ENCODE assay signal across 1 cellular context in the genomic region with DNA sequence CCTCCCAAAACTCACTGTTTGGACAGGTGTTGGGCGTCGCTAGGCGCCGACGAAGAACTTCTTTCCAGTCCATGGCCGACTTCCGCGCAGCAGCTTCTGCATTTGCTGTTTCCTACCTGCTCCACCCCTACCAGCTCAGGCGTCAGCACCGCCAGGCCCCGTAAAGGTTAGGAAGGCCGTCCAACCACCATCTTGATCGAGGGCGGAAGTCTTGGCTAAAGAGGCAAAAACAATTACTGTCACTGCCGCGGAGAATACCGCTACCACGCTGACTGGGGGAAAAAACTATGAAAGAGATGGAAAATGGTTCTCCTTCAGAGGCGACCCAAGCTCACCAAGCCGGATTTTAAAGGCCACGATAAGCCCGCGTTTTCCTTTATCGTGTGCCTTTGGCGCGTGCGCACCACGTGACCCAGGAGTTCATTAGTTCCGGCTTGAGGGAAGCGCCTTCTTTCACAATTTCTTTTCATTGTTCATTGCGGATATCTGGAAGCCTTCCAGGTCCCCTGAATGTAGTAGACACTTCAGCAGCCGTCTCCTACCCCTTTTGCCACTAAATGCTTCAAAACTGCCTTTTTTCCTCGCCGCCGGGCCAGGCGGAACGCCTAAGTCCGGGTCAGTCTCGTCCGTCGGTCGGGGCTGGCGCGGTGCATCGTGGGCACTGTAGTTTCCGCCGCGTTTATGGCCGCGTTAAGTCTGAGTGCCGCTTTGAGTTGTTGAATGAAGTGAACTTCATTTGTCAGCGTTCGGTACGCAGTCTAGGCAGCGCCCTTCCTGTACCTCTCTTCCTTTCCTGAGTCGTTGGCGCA.
TF ChIP-seq lines count a peak whose summit lies in the region.

Gene PPP2R3C, minus strand, starts transcription at position 104 of the 809 bp plus-strand sequence. Its CDS starts 31 bp downstream, at position 73.
Gene PRORP, plus strand, starts transcription at position 666 of the 809 bp plus-strand sequence. CDS start 694 bp downstream, outside the sequence.

TF ChIP-seq in HepG2, 621 proteins besides CTCF, POLR2A, EP300 and RAD21 (continued from another document and continues in another):
- TF ChIP-seq, protein P1, sequence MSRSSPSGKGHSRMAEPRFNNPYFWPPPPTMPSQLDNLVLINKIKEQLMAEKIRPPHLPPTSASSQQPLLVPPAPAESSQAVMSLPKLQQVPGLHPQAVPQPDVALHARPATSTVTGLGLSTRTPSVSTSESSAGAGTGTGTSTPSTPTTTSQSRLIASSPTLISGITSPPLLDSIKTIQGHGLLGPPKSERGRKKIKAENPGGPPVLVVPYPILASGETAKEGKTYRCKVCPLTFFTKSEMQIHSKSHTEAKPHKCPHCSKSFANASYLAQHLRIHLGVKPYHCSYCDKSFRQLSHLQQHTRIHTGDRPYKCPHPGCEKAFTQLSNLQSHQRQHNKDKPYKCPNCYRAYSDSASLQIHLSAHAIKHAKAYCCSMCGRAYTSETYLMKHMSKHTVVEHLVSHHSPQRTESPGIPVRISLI (CRISPR knock-in tag; IDR thresholded peaks at IDR 0.05; ENCODE audit: borderline replicate concordance), result peak; percentile 19; the same call in 1 of the 2 replicates
- TF ChIP-seq ZNF775 (CRISPR knock-in tag; IDR thresholded peaks at IDR 0.05; ENCODE audit: borderline replicate concordance) (0 out of 2 replicates have a peak, but pooled peaks have one; percentile 97), ZNF484 (CRISPR knock-in tag; IDR thresholded peaks at IDR 0.05; ENCODE audit: borderline replicate concordance, low read depth) (peak; percentile 43; the same call in 1 of the 2 replicates), ZNF20 (CRISPR knock-in tag; IDR thresholded peaks at IDR 0.05) (peak; percentile 87), ZNF530 (CRISPR knock-in tag; IDR thresholded peaks at IDR 0.05; ENCODE audit: low read depth) (peak; percentile 74; the same call in 1 of the 2 replicates), HIC2 (CRISPR knock-in tag; IDR thresholded peaks at IDR 0.05; ENCODE audit: low read depth) (peak; percentile 75; the same call in 1 of the 2 replicates), KAT7 (CRISPR knock-in tag; IDR thresholded peaks at IDR 0.05; ENCODE audit: borderline replicate concordance) (peak; percentile 93), ZNF138 (CRISPR knock-in tag; IDR thresholded peaks at IDR 0.05; ENCODE audit: low read depth) (peak; percentile 87; the same call in 1 of the 2 replicates), MIER3 (CRISPR knock-in tag; IDR thresholded peaks at IDR 0.05; ENCODE audit: borderline replicate concordance) (peak; percentile 69), ZNF672 (CRISPR knock-in tag; IDR thresholded peaks at IDR 0.05) (no peak), MXI1 (IDR thresholded peaks at IDR 0.05; ENCODE audit: borderline replicate concordance, low read depth, low read length) (peak; percentile 56; the same call in 2 of the 3 replicates), ZNF33A (CRISPR knock-in tag; IDR thresholded peaks at IDR 0.05; ENCODE audit: borderline replicate concordance) (peak; percentile 96; the same call in 1 of the 2 replicates), MAZ (IDR thresholded peaks at IDR 0.05; ENCODE audit: borderline replicate concordance, low read depth, low read length) (no peak; the same call in 1 of the 2 replicates), MAZ (CRISPR knock-in tag; IDR thresholded peaks at IDR 0.05; ENCODE audit: low read depth) (peak; percentile 92), THAP9 (CRISPR knock-in tag; IDR thresholded peaks at IDR 0.05; ENCODE audit: borderline replicate concordance) (peak; percentile 100), CSRNP1 (CRISPR knock-in tag; IDR thresholded peaks at IDR 0.05) (no peak), SRF (IDR thresholded peaks at IDR 0.05; ENCODE audit: low read depth, low read length) (peak; percentile 41; the same call in 1 of the 2 replicates), GATAD1 (CRISPR knock-in tag; IDR thresholded peaks at IDR 0.05) (peak; percentile 87), RNF2 (conservative IDR thresholded peaks at IDR 0.05; ENCODE audit: low read depth) (peak; percentile 100), PITX1 (CRISPR knock-in tag; IDR thresholded peaks at IDR 0.05) (peak; percentile 84)
- TF ChIP-seq, protein P2, sequence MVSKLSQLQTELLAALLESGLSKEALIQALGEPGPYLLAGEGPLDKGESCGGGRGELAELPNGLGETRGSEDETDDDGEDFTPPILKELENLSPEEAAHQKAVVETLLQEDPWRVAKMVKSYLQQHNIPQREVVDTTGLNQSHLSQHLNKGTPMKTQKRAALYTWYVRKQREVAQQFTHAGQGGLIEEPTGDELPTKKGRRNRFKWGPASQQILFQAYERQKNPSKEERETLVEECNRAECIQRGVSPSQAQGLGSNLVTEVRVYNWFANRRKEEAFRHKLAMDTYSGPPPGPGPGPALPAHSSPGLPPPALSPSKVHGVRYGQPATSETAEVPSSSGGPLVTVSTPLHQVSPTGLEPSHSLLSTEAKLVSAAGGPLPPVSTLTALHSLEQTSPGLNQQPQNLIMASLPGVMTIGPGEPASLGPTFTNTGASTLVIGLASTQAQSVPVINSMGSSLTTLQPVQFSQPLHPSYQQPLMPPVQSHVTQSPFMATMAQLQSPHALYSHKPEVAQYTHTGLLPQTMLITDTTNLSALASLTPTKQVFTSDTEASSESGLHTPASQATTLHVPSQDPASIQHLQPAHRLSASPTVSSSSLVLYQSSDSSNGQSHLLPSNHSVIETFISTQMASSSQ (IDR thresholded peaks at IDR 0.05; ENCODE audit: low read depth), result peak; percentile 47; the same call in 1 of the 2 replicates
- TF ChIP-seq, protein P2 (CRISPR knock-in tag; IDR thresholded peaks at IDR 0.05; ENCODE audit: borderline replicate concordance), result peak; percentile 84; the same call in 1 of the 2 replicates
- TF ChIP-seq, protein P3, sequence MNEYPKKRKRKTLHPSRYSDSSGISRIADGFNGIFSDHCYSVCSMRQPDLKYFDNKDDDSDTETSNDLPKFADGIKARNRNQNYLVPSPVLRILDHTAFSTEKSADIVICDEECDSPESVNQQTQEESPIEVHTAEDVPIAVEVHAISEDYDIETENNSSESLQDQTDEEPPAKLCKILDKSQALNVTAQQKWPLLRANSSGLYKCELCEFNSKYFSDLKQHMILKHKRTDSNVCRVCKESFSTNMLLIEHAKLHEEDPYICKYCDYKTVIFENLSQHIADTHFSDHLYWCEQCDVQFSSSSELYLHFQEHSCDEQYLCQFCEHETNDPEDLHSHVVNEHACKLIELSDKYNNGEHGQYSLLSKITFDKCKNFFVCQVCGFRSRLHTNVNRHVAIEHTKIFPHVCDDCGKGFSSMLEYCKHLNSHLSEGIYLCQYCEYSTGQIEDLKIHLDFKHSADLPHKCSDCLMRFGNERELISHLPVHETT (CRISPR knock-in tag; conservative IDR thresholded peaks at IDR 0.05), result peak; percentile 71; the same call in 1 of the 2 replicates
- TF ChIP-seq, protein P4, sequence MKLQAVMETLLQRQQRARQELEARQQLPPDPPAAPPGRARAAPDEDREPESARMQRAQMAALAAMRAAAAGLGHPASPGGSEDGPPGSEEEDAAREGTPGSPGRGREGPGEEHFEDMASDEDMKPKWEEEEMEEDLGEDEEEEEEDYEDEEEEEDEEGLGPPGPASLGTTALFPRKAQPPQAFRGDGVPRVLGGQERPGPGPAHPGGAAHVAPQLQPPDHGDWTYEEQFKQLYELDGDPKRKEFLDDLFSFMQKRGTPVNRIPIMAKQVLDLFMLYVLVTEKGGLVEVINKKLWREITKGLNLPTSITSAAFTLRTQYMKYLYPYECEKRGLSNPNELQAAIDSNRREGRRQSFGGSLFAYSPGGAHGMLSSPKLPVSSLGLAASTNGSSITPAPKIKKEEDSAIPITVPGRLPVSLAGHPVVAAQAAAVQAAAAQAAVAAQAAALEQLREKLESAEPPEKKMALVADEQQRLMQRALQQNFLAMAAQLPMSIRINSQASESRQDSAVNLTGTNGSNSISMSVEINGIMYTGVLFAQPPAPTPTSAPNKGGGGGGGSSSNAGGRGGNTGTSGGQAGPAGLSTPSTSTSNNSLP (IDR thresholded peaks at IDR 0.05; ENCODE audit: low read depth, low read length), result no peak; the same call in none of the 2 replicates
- TF ChIP-seq, protein P5, sequence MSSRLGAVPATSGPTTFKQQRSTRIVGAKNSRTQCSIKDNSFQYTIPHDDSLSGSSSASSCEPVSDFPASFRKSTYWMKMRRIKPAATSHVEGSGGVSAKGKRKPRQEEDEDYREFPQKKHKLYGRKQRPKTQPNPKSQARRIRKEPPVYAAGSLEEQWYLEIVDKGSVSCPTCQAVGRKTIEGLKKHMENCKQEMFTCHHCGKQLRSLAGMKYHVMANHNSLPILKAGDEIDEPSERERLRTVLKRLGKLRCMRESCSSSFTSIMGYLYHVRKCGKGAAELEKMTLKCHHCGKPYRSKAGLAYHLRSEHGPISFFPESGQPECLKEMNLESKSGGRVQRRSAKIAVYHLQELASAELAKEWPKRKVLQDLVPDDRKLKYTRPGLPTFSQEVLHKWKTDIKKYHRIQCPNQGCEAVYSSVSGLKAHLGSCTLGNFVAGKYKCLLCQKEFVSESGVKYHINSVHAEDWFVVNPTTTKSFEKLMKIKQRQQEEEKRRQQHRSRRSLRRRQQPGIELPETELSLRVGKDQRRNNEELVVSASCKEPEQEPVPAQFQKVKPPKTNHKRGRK (CRISPR knock-in tag; IDR thresholded peaks at IDR 0.05), result peak; percentile 38; the same call in 1 of the 2 replicates
- TF ChIP-seq, protein P6, sequence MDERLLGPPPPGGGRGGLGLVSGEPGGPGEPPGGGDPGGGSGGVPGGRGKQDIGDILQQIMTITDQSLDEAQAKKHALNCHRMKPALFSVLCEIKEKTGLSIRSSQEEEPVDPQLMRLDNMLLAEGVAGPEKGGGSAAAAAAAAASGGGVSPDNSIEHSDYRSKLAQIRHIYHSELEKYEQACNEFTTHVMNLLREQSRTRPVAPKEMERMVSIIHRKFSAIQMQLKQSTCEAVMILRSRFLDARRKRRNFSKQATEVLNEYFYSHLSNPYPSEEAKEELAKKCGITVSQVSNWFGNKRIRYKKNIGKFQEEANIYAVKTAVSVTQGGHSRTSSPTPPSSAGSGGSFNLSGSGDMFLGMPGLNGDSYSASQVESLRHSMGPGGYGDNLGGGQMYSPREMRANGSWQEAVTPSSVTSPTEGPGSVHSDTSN (CRISPR knock-in tag; IDR thresholded peaks at IDR 0.05), result no peak
- TF ChIP-seq, protein P7, sequence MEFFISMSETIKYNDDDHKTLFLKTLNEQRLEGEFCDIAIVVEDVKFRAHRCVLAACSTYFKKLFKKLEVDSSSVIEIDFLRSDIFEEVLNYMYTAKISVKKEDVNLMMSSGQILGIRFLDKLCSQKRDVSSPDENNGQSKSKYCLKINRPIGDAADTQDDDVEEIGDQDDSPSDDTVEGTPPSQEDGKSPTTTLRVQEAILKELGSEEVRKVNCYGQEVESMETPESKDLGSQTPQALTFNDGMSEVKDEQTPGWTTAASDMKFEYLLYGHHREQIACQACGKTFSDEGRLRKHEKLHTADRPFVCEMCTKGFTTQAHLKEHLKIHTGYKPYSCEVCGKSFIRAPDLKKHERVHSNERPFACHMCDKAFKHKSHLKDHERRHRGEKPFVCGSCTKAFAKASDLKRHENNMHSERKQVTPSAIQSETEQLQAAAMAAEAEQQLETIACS (CRISPR knock-in tag; IDR thresholded peaks at IDR 0.05), result peak; percentile 63; the same call in 1 of the 2 replicates
